21 cellular contexts compared by ENCODE assay signal in the genomic region with DNA sequence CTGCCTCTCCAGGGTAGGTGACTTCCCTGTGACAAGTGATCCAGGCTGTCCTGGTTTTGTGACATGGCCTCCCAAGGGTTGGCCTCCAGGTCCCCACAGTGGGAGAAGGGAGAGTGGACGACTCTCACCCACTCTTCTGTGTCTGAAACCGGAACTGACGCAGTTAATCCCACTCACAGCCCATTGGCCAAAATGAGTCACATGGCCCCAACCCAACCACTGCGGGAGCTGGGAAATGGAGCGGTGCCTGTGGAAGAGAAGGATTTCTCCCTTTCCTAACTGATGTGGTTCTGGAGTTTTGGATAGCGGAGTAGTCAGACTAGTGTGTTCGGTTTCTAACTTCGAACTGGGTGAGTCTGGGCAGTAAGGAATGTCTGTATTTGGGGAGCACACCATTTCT.
DNase-seq lines count a peak whose midpoint lies in the region; ATAC-seq and TF ChIP-seq lines count a peak whose summit lies in the region.
"Had no signal": no experiment of that assay in that cellular context is flagged by ENCODE, and none has a peak within 500 bp of the region (broad histone marks: within the 10 kb centered on the region; RNA-seq: fewer than 3 reads in every experiment).

No MANE protein-coding gene starts in this region.

- H2BK5ac ChIP-seq in mesenchymal stem cell (ENCODE audit: low read depth, low read length, poor library complexity, severe bottlenecking), result no peak overlapping the region

- ATAC-seq in WTC11 (no peak), GM21576 (IDR thresholded peaks at IDR 0.05; ENCODE audit: unreplicated experiment) (no peak)

- no peak overlapping the region for H4K91ac ChIP-seq in mesenchymal stem cell (ENCODE audit: low read length)

- H3K4me1 Mint-ChIP-seq in WTC11 (peaks cover 7% of the 10 kb centered on the region), nephron progenitor cell (peaks cover 4% of the 10 kb centered on the region)

- no peak overlapping the region for H2AFZ ChIP-seq in mesenchymal stem cell (ENCODE audit: low read depth, low read length)

- H3K18ac ChIP-seq in mesenchymal stem cell (ENCODE audit: low read depth in 1 of 2, low read length in 2 of 2), result no peak overlapping the region

- no peaks in the 10 kb centered on the region for H3K9me3 ChIP-seq in mesenchymal stem cell (ENCODE audit: control insufficient read depth, low read length)
- H3K9me3 ChIP-seq: SJCRH30 had no signal

- peak; percentile 25 for DNase-seq in AG08395 (ENCODE audit: low spot score)
- peak; percentile 62 for DNase-seq in HK-2 (ENCODE audit: unreplicated experiment)
- DNase-seq in WTC11 (ENCODE audit: low spot score), result no peak
- DNase-seq in nephron progenitor cell, result no peak
- DNase-seq in GF-D8 (lab: John Stamatoyannopoulos, UW), result no peak
- DNase-seq in hippocampal formation (lab: John Stamatoyannopoulos, UW), result no peak
- no peak for DNase-seq in mesenchymal stem cell
- DNase-seq: CD8-positive, alpha-beta memory T cell; DMS79 treated with DMSO at 0.1 percent for 48 hours; GOT3; NCI-H1417 treated with DMSO at 0.1 percent for 48 hours; NCI-H1930; NCI-H2171 treated with DMSO at 0.1 percent for 48 hours; NCI-H446 treated with DMSO at 0.1 percent for 48 hours; OCI-M1; RPMI8226; SJCRH30; SW 1271 had no signal

- H3K27me3 ChIP-seq in mesenchymal stem cell (ENCODE audit: control insufficient read depth in 1 of 2, insufficient read depth in 1 of 2, low read length in 2 of 2), result no peaks in the 10 kb centered on the region
- H3K27me3 ChIP-seq: SJCRH30 had no signal

- no peaks in the 10 kb centered on the region for H3K79me1 ChIP-seq in mesenchymal stem cell (replicated peaks; ENCODE audit: low read length, poor library complexity, severe bottlenecking)

- H3K4me3 ChIP-seq in mesenchymal stem cell (ENCODE audit: insufficient read depth in 1 of 2, low read depth in 1 of 2, low read length in 2 of 2), result no peak overlapping the region
- H3K4me3 ChIP-seq: SJCRH30 had no signal

- H3K14ac ChIP-seq in mesenchymal stem cell (ENCODE audit: low read length in 2 of 2), result no peak overlapping the region

- CTCF ChIA-PET in WTC11 (lab: Charles Lee), result interaction anchor here (0.6 to 1.6 kb wide), 7 partner anchors 8 to 1236 kb away, joined by 3 to 8 read pairs (median 3); no protein-coding TSS in a partner anchor

- H4K8ac ChIP-seq in mesenchymal stem cell (ENCODE audit: low read length), result no peak overlapping the region

- H3K4ac ChIP-seq in mesenchymal stem cell (ENCODE audit: low read depth in 1 of 2, low read length in 2 of 2), result no peak overlapping the region

- H3K4me3 Mint-ChIP-seq in WTC11 (no peak overlapping the region), nephron progenitor cell (no peak overlapping the region)
- H3K4me3 Mint-ChIP-seq: CD8-positive, alpha-beta memory T cell; HFFc6 had no signal

- no peak overlapping the region for H2AK5ac ChIP-seq in mesenchymal stem cell (ENCODE audit: low read length, severe bottlenecking)

- H3K4me1 ChIP-seq in mesenchymal stem cell (ENCODE audit: control insufficient read depth, insufficient read depth, low read depth, low read length), result peaks cover 15% of the 10 kb centered on the region
- H3K4me1 ChIP-seq: SJCRH30 had no signal

- WGBS in mesenchymal stem cell, result 100% methylated on average over 2 of the region's 8 CpGs

- H3K36me3 ChIP-seq in mesenchymal stem cell (ENCODE audit: control insufficient read depth in 1 of 2, insufficient read depth in 2 of 2, low read depth in 1 of 2, low read length in 2 of 2), result peaks cover 49 to 80% of the 10 kb centered on the region in 2 experiments

- peaks cover 41% of the 10 kb centered on the region for H3K36me3 Mint-ChIP-seq in WTC11
- H3K36me3 Mint-ChIP-seq in nephron progenitor cell (ENCODE audit: low read depth), result peaks cover 36% of the 10 kb centered on the region

- 0 out of 2 replicates have a peak overlapping the region, but pooled peaks have one; percentile 53 for H3K27ac Mint-ChIP-seq in WTC11
- peak overlapping the region; percentile 25 for H3K27ac Mint-ChIP-seq in nephron progenitor cell

- POLR2A ChIA-PET in WTC11 (lab: Charles Lee), result no interaction called here

- TF ChIP-seq CTCF in WTC11 (IDR thresholded peaks at IDR 0.05), result no peak
- no peak for TF ChIP-seq CTCF in nephron progenitor cell (IDR thresholded peaks at IDR 0.05)

- H2BK15ac ChIP-seq in mesenchymal stem cell (ENCODE audit: low read depth, poor library complexity, severe bottlenecking), result no peak overlapping the region

- no peak overlapping the region for H3K23ac ChIP-seq in mesenchymal stem cell (ENCODE audit: low read length in 2 of 2)

- H3K27me3 Mint-ChIP-seq in WTC11 (ENCODE audit: low read depth), result no peaks in the 10 kb centered on the region
- no peaks in the 10 kb centered on the region for H3K27me3 Mint-ChIP-seq in nephron progenitor cell (ENCODE audit: low read depth, poor library complexity)
- H3K27me3 Mint-ChIP-seq: B cell; CD8-positive, alpha-beta memory T cell had no signal

- no peak overlapping the region for H3K4me2 ChIP-seq in mesenchymal stem cell (ENCODE audit: low read length, poor library complexity, severe bottlenecking)

- H3K9me3 Mint-ChIP-seq in WTC11 (no peaks in the 10 kb centered on the region), nephron progenitor cell (no peaks in the 10 kb centered on the region)
- H3K9me3 Mint-ChIP-seq: CD8-positive, alpha-beta memory T cell; HFFc6 had no signal

- no peak overlapping the region for H3K9ac ChIP-seq in mesenchymal stem cell (ENCODE audit: low read length)

- no peak overlapping the region for H3K27ac ChIP-seq in mesenchymal stem cell (ENCODE audit: low read length, poor library complexity, severe bottlenecking)
- H3K27ac ChIP-seq: SJCRH30 had no signal

- H2BK120ac ChIP-seq in mesenchymal stem cell (ENCODE audit: low read depth, low read length), result no peak overlapping the region

- H2BK12ac ChIP-seq in mesenchymal stem cell (ENCODE audit: low read length in 2 of 2), result no peak overlapping the region

TF ChIP-seq in WTC11, 78 proteins besides CTCF, POLR2A, EP300 and RAD21 (continues in another document):
- TF ChIP-seq RORB (CRISPR knock-in tag; IDR thresholded peaks at IDR 0.05) (no peak), OVOL2 (CRISPR knock-in tag; IDR thresholded peaks at IDR 0.05; ENCODE audit: borderline replicate concordance) (no peak), ZNF317 (CRISPR knock-in tag; IDR thresholded peaks at IDR 0.05; ENCODE audit: borderline replicate concordance, low read depth) (no peak), CREB1 (CRISPR knock-in tag; IDR thresholded peaks at IDR 0.05) (no peak), ZNF396 (CRISPR knock-in tag; IDR thresholded peaks at IDR 0.05; ENCODE audit: borderline replicate concordance) (no peak), JUN (CRISPR knock-in tag; IDR thresholded peaks at IDR 0.05) (no peak), ZNF121 (CRISPR knock-in tag; IDR thresholded peaks at IDR 0.05) (no peak), ZNF138 (CRISPR knock-in tag; conservative IDR thresholded peaks at IDR 0.05) (no peak)
- TF ChIP-seq, protein P1, sequence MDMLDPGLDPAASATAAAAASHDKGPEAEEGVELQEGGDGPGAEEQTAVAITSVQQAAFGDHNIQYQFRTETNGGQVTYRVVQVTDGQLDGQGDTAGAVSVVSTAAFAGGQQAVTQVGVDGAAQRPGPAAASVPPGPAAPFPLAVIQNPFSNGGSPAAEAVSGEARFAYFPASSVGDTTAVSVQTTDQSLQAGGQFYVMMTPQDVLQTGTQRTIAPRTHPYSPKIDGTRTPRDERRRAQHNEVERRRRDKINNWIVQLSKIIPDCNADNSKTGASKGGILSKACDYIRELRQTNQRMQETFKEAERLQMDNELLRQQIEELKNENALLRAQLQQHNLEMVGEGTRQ (CRISPR knock-in tag; IDR thresholded peaks at IDR 0.05), result peak; percentile 82
- TF ChIP-seq, protein P2, sequence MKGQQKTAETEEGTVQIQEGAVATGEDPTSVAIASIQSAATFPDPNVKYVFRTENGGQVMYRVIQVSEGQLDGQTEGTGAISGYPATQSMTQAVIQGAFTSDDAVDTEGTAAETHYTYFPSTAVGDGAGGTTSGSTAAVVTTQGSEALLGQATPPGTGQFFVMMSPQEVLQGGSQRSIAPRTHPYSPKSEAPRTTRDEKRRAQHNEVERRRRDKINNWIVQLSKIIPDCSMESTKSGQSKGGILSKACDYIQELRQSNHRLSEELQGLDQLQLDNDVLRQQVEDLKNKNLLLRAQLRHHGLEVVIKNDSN (CRISPR knock-in tag; IDR thresholded peaks at IDR 0.05), result peak; percentile 75
- TF ChIP-seq, protein P3, sequence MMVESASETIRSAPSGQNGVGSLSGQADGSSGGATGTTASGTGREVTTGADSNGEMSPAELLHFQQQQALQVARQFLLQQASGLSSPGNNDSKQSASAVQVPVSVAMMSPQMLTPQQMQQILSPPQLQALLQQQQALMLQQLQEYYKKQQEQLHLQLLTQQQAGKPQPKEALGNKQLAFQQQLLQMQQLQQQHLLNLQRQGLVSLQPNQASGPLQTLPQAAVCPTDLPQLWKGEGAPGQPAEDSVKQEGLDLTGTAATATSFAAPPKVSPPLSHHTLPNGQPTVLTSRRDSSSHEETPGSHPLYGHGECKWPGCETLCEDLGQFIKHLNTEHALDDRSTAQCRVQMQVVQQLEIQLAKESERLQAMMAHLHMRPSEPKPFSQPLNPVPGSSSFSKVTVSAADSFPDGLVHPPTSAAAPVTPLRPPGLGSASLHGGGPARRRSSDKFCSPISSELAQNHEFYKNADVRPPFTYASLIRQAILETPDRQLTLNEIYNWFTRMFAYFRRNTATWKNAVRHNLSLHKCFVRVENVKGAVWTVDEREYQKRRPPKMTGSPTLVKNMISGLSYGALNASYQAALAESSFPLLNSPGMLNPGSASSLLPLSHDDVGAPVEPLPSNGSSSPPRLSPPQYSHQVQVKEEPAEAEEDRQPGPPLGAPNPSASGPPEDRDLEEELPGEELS (CRISPR knock-in tag; IDR thresholded peaks at IDR 0.05), result no peak
- TF ChIP-seq, protein P4, sequence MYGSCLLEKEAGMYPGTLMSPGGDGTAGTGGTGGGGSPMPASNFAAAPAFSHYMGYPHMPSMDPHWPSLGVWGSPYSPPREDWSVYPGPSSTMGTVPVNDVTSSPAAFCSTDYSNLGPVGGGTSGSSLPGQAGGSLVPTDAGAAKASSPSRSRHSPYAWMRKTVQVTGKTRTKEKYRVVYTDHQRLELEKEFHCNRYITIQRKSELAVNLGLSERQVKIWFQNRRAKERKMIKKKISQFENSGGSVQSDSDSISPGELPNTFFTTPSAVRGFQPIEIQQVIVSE (CRISPR knock-in tag; IDR thresholded peaks at IDR 0.05; ENCODE audit: borderline replicate concordance), result no peak
- TF ChIP-seq, protein P5, sequence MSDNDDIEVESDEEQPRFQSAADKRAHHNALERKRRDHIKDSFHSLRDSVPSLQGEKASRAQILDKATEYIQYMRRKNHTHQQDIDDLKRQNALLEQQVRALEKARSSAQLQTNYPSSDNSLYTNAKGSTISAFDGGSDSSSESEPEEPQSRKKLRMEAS (CRISPR knock-in tag; IDR thresholded peaks at IDR 0.05), result no peak

Comparison
In these comparisons a context has a peak if more than half of its experiments do, and no peak if none do; other contexts are left out.
1. DNase-seq: peak in AG08395 (single experiment) and HK-2 (single experiment); none in WTC11 (single experiment), nephron progenitor cell (single experiment), GF-D8 (single experiment), hippocampal formation (0 of 2) and mesenchymal stem cell (single experiment).